30 cellular contexts compared by ENCODE assay signal in the genomic region with DNA sequence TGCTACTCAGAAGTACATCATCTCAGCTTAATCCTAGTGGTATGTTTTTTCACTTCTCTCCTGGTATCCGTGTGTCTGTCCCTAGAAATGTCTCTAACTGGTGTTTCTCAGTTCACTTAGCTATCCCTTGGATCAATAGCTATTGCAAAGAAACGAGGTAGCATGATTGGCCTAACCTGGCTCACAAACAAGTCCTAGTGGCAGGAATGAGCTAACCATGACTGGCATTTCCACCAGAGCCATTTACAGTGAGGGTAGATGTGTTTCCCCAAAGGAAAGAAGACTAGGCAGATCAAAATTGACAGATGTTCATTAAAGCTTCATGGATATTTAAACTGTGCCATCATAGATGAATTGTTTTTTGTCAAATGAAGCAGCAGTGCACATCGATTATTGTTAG.
DNase-seq lines count a peak whose midpoint lies in the region; ATAC-seq and TF ChIP-seq lines count a peak whose summit lies in the region.
"Had no signal": no experiment of that assay in that cellular context is flagged by ENCODE, and none has a peak within 500 bp of the region (broad histone marks: within the 10 kb centered on the region; RNA-seq: fewer than 3 reads in every experiment).

No MANE protein-coding gene starts in this region.

- H3T11ph ChIP-seq in H9 (ENCODE audit: low read length) = no peak overlapping the region

- no peak overlapping the region for H2AFZ ChIP-seq in H9 (ENCODE audit: low read length)
- H2AFZ ChIP-seq: PC-9 had no signal

- H2BK20ac ChIP-seq in H9 (ENCODE audit: low read depth, low read length, poor library complexity, severe bottlenecking) = no peak overlapping the region

- no peak overlapping the region for H3K27ac ChIP-seq in H9 (ENCODE audit: insufficient read length, low read depth, low read length)
- H3K27ac ChIP-seq in angular gyrus (ENCODE audit: low read depth, low read length) = peak overlapping the region; percentile 96
- peak overlapping the region; percentile 21 for H3K27ac ChIP-seq in layer of hippocampus (ENCODE audit: low read depth, low read length)
- H3K27ac ChIP-seq: adrenal gland; BLaER1 treated with 17β-estradiol and CSF1 and Interleukin-3, amounts not matched to agents 10 nM and 100 nM; body of pancreas; PC-9; transverse colon had no signal

- H3K27me3 Mint-ChIP-seq in H9 (ENCODE audit: low read depth) = no peaks in the 10 kb centered on the region

- no peak overlapping the region for H3K23ac ChIP-seq in H9 (ENCODE audit: insufficient read length, low read depth, low read length)

- H3K18ac ChIP-seq in H9 (ENCODE audit: insufficient read length, low read depth, low read length) = no peak overlapping the region

- no peaks in the 10 kb centered on the region for H3K4me1 ChIP-seq in H9 (ENCODE audit: insufficient read depth, low read length)
- H3K4me1 ChIP-seq: adrenal gland, body of pancreas had no signal

- H3K9me3 Mint-ChIP-seq in H9 = no peaks in the 10 kb centered on the region
- H3K9me3 Mint-ChIP-seq: activated naive CD4-positive, alpha-beta T cell treated with anti-CD3 and anti-CD28 coated beads, Interleukin-2, amount 10 ng/mL, durations not matched to agents 7 days and 5 days; activated T-helper 17 cell treated with anti-CD3 and anti-CD28 coated beads, Interleukin-2, amount 50 U/mL, for 72 hours; natural killer cell; T-helper 2 cell treated with Interferon-gamma antibody and Interleukin-4, amounts not matched to agents 5 μg/mL and 100 μg/mL, for 36 hours had no signal

- no peak overlapping the region for H2BK12ac ChIP-seq in H9 (ENCODE audit: insufficient read length, low read depth, low read length)

- H3K27me3 ChIP-seq in H9 (ENCODE audit: insufficient read depth, low read length) = no peaks in the 10 kb centered on the region
- H3K27me3 ChIP-seq in layer of hippocampus (ENCODE audit: control insufficient read depth, insufficient read depth, low read length) = no peaks in the 10 kb centered on the region
- H3K27me3 ChIP-seq: adrenal gland; BLaER1 treated with 17β-estradiol and CSF1 and Interleukin-3, amounts not matched to agents 10 nM and 100 nM; body of pancreas; transverse colon had no signal

- no peak overlapping the region for H3K4me3 Mint-ChIP-seq in H9
- H3K4me3 Mint-ChIP-seq: activated CD8-positive, alpha-beta T cell treated with anti-CD3 and anti-CD28 coated beads, Interleukin-2, amount 10 ng/mL, durations not matched to agents 7 days and 5 days; activated naive CD4-positive, alpha-beta T cell treated with anti-CD3 and anti-CD28 coated beads, Interleukin-2, amount 10 ng/mL, durations not matched to agents 7 days and 5 days; activated T-helper 17 cell treated with anti-CD3 and anti-CD28 coated beads, Interleukin-2, amount 50 U/mL, for 72 hours; natural killer cell; T-helper 2 cell treated with Interferon-gamma antibody and Interleukin-4, amounts not matched to agents 5 μg/mL and 100 μg/mL, for 36 hours had no signal

- no peak for DNase-seq in H9
- no peak for DNase-seq in retinal pigment epithelial cell (ENCODE audit: low read depth)
- DNase-seq in SKM-1 treated with dmso at 0.1 percent for 144 hours (lab: John Stamatoyannopoulos, UW; ENCODE audit: unreplicated experiment) = no peak
- no peak for DNase-seq in NCI-H446 treated with DMSO at 0.1 percent for 48 hours (lab: John Stamatoyannopoulos, UW)
- DNase-seq: activated CD4-positive, alpha-beta T cell treated with anti-CD3 and anti-CD28 coated beads for 4 hours; activated CD8-positive, alpha-beta T cell treated with anti-CD3 and anti-CD28 coated beads, Interleukin-2, amount 10 ng/mL, durations not matched to agents 7 days and 5 days; activated naive CD4-positive, alpha-beta T cell treated with anti-CD3 and anti-CD28 coated beads, Interleukin-2, amount 10 ng/mL, durations not matched to agents 7 days and 5 days; adrenal gland; body of pancreas; cerebellar nuclear complex; DMS153; HCEC 1CT; natural killer cell; NCI-H1417 treated with DMSO at 0.1 percent for 48 hours; NCI-H2081; NCI-H2227 treated with DMSO at 0.1 percent for 48 hours; NCI-H526 treated with DMSO at 0.1 percent for 48 hours; nucleus accumbens; PC-9; retina; stimulated activated CD4-positive, alpha-beta T cell treated with anti-CD3 and anti-CD28 coated beads, Interleukin-1b, Interleukin-23, amount 100 ng/mL, for 48 hours; stimulated activated naive CD8-positive, alpha-beta T cell treated with anti-CD3 and anti-CD28 coated beads, Interleukin-15, Interleukin-2, amounts not matched to agents 100 U/mL and 50 U/mL, for 24 hours; transverse colon had no signal

- no peak overlapping the region for H2BK15ac ChIP-seq in H9 (ENCODE audit: low read depth, low read length)

- H3K36me3 Mint-ChIP-seq in H9 (ENCODE audit: insufficient read depth in 1 of 3, low read depth in 3 of 3) = no peaks in the 10 kb centered on the region
- H3K36me3 Mint-ChIP-seq: activated naive CD4-positive, alpha-beta T cell treated with anti-CD3 and anti-CD28 coated beads, Interleukin-2, amount 10 ng/mL, durations not matched to agents 7 days and 5 days; natural killer cell had no signal

- H3K4me1 Mint-ChIP-seq in H9 = peaks cover under 1% of the 10 kb centered on the region in 2 experiments; a peak in 1 of 4 replicates
- H3K4me1 Mint-ChIP-seq: activated naive CD4-positive, alpha-beta T cell treated with anti-CD3 and anti-CD28 coated beads, Interleukin-2, amount 10 ng/mL, durations not matched to agents 7 days and 5 days; activated T-helper 17 cell treated with anti-CD3 and anti-CD28 coated beads, Interleukin-2, amount 50 U/mL, for 72 hours; natural killer cell had no signal

- 0 out of 2 replicates have a peak, but pooled peaks cover 3% of the 10 kb centered on the region for H3K79me2 ChIP-seq in H9 (ENCODE audit: insufficient read depth, low read length)

- H4K20me1 ChIP-seq in H9 (ENCODE audit: control insufficient read depth, insufficient read depth, insufficient read length) = no peaks in the 10 kb centered on the region
- H4K20me1 ChIP-seq: BLaER1 treated with 17β-estradiol and CSF1 and Interleukin-3, amounts not matched to agents 10 nM and 100 nM had no signal

- H3K14ac ChIP-seq in H9 (ENCODE audit: insufficient read depth, low read length) = no peak overlapping the region

- H4K8ac ChIP-seq in H9 (replicated peaks; ENCODE audit: insufficient read length, low read depth, low read length) = no peak overlapping the region

- WGBS in H9 (ENCODE audit: extremely low coverage, insufficient read length, low lambda C conversion rate) = no CpG with 5 or more reads among the region's 3 CpGs

- H4K91ac ChIP-seq in H9 (ENCODE audit: insufficient read length, low read depth, low read length) = no peak overlapping the region

- no peak overlapping the region for H2BK120ac ChIP-seq in H9 (ENCODE audit: low read depth, low read length, poor library complexity, severe bottlenecking)

- no peak overlapping the region for H2BK5ac ChIP-seq in H9 (ENCODE audit: insufficient read length, low read length)

- no peaks in the 10 kb centered on the region for H3K79me1 ChIP-seq in H9 (ENCODE audit: insufficient read depth, low read depth, low read length, poor library complexity, severe bottlenecking)

- H3K4me3 ChIP-seq in retinal pigment epithelial cell (ENCODE audit: low read length) = no peak overlapping the region
- H3K4me3 ChIP-seq: adrenal gland; BLaER1 treated with 17β-estradiol and CSF1 and Interleukin-3, amounts not matched to agents 10 nM and 100 nM; body of pancreas; PC-9; transverse colon had no signal

- TF ChIP-seq CTCF in H9 (conservative IDR thresholded peaks at IDR 0.05) (peak; percentile 27; the same call in 2 of the 3 replicates), retinal pigment epithelial cell (conservative IDR thresholded peaks at IDR 0.05; ENCODE audit: low read depth, low read length) (peak; percentile 9)

- H3K27ac Mint-ChIP-seq in H9 = no peak overlapping the region
- H3K27ac Mint-ChIP-seq: activated CD8-positive, alpha-beta T cell treated with anti-CD3 and anti-CD28 coated beads, Interleukin-2, amount 10 ng/mL, durations not matched to agents 7 days and 5 days; activated naive CD4-positive, alpha-beta T cell treated with anti-CD3 and anti-CD28 coated beads, Interleukin-2, amount 10 ng/mL, durations not matched to agents 7 days and 5 days; activated T-helper 17 cell treated with anti-CD3 and anti-CD28 coated beads, Interleukin-2, amount 50 U/mL, for 72 hours; natural killer cell; T-helper 2 cell treated with Interferon-gamma antibody and Interleukin-4, amounts not matched to agents 5 μg/mL and 100 μg/mL, for 36 hours had no signal

- no peak overlapping the region for H2AK5ac ChIP-seq in H9 (ENCODE audit: insufficient read length, low read length)

- ATAC-seq in HG03457 (IDR thresholded peaks at IDR 0.05; ENCODE audit: unreplicated experiment) = no peak
- ATAC-seq in HG02885 (IDR thresholded peaks at IDR 0.05; ENCODE audit: poor library complexity, unreplicated experiment) = no peak
- ATAC-seq: activated CD8-positive, alpha-beta T cell treated with anti-CD3 and anti-CD28 coated beads, Interleukin-2, amount 10 ng/mL, durations not matched to agents 7 days and 5 days; activated T-helper 17 cell treated with anti-CD3 and anti-CD28 coated beads, Interleukin-2, amount 50 U/mL, for 72 hours; body of pancreas; natural killer cell; stimulated activated naive CD8-positive, alpha-beta T cell treated with anti-CD3 and anti-CD28 coated beads, Interleukin-15, Interleukin-2, amounts not matched to agents 100 U/mL and 50 U/mL, for 24 hours had no signal

- no peak overlapping the region for H3K4me2 ChIP-seq in H9 (ENCODE audit: insufficient read depth, insufficient read length, low read length)
- H3K4me2 ChIP-seq: BLaER1 treated with 17β-estradiol and CSF1 and Interleukin-3, amounts not matched to agents 10 nM and 100 nM; PC-9 had no signal

- no peaks in the 10 kb centered on the region for H3K23me2 ChIP-seq in H9 (ENCODE audit: insufficient read length, low read depth, low read length, poor library complexity, severe bottlenecking)

- H4K5ac ChIP-seq in H9 (ENCODE audit: insufficient read length, low read depth, low read length) = no peak overlapping the region

- no peak overlapping the region for H3K56ac ChIP-seq in H9 (ENCODE audit: insufficient read length, low read depth, low read length)

- H3K9ac ChIP-seq in H9 (ENCODE audit: extremely low read depth, insufficient read length, low read length) = no peak overlapping the region
- H3K9ac ChIP-seq: BLaER1 treated with 17β-estradiol and CSF1 and Interleukin-3, amounts not matched to agents 10 nM and 100 nM had no signal

- no peaks in the 10 kb centered on the region for H3K9me3 ChIP-seq in H9 (ENCODE audit: control insufficient read depth, low read depth, low read length)
- H3K9me3 ChIP-seq: adrenal gland; BLaER1 treated with 17β-estradiol and CSF1 and Interleukin-3, amounts not matched to agents 10 nM and 100 nM; body of pancreas; transverse colon had no signal

- no peak overlapping the region for H3K4ac ChIP-seq in H9 (ENCODE audit: low read depth, low read length)
